In genomic region chr1:80202118-80202517, GRCh38 we compare ENCODE assay signal across 24 cellular contexts.
DNase-seq lines count a peak whose midpoint lies in the region; ATAC-seq and TF ChIP-seq lines count a peak whose summit lies in the region.
"Had no signal": no experiment of that assay in that cellular context is flagged by ENCODE, and none has a peak within 500 bp of the region (broad histone marks: within the 10 kb centered on the region; RNA-seq: fewer than 3 reads in every experiment).

No MANE protein-coding gene starts in this region.

- no peak overlapping the region for H3K9ac ChIP-seq in SK-N-SH
- H3K9ac ChIP-seq: BLaER1 treated with 17β-estradiol and CSF1 and Interleukin-3, amounts not matched to agents 10 nM and 100 nM had no signal

- POLR2A ChIA-PET in SK-N-SH (lab: Yijun Ruan, JAX): no interaction called here

- intact Hi-C loops in stomach (cut with DNase I; ENCODE audit: low total_unique reads): no loop called here

- WGBS in SK-N-SH (ENCODE audit: low lambda C conversion rate): 48% methylated on average over 4 of the region's 4 CpGs
- WGBS in hepatocyte (ENCODE audit: low lambda C conversion rate, missing lambda C conversion rate): 70% methylated on average over 4 of the region's 4 CpGs
- WGBS in stomach, 5 donors: 74 to 86% (median 81%) methylated on average over 4 of the region's 4 CpGs

- H3K27me3 ChIP-seq in SK-N-SH (ENCODE audit: insufficient read depth): no peaks in the 10 kb centered on the region
- no peaks in the 10 kb centered on the region for H3K27me3 ChIP-seq in hepatocyte
- H3K27me3 ChIP-seq in stomach: no peaks in the 10 kb centered on the region
- H3K27me3 ChIP-seq: BE2C; BLaER1 treated with 17β-estradiol and CSF1 and Interleukin-3, amounts not matched to agents 10 nM and 100 nM had no signal

- H4K20me1 ChIP-seq in SK-N-SH (ENCODE audit: insufficient read depth): no peaks in the 10 kb centered on the region
- no peaks in the 10 kb centered on the region for H4K20me1 ChIP-seq in hepatocyte (ENCODE audit: insufficient read depth, poor library complexity, severe bottlenecking)
- H4K20me1 ChIP-seq: BLaER1 treated with 17β-estradiol and CSF1 and Interleukin-3, amounts not matched to agents 10 nM and 100 nM had no signal

- no peaks in the 10 kb centered on the region for H3K79me2 ChIP-seq in SK-N-SH (ENCODE audit: insufficient read depth)
- H3K79me2 ChIP-seq in hepatocyte: no peaks in the 10 kb centered on the region

- no peak overlapping the region for H3K4me3 ChIP-seq in SK-N-SH (ENCODE audit: low read depth in 2 of 2, low read length in 1 of 2)
- H3K4me3 ChIP-seq in hepatocyte: no peak overlapping the region
- H3K4me3 ChIP-seq in stomach: no peak overlapping the region
- H3K4me3 ChIP-seq: BLaER1 treated with 17β-estradiol and CSF1 and Interleukin-3, amounts not matched to agents 10 nM and 100 nM; GM12878; GM23338 had no signal

- DNase-seq in SK-N-SH: no peak
- peak; percentile 5 for DNase-seq in amniotic epithelial cell (ENCODE audit: low read depth)
- no peak for DNase-seq in hepatocyte (ENCODE audit: low spot score)
- no peak for DNase-seq in stomach
- DNase-seq in activated CD8-positive, alpha-beta memory T cell treated with anti-CD3 and anti-CD28 coated beads for 24 hours: no peak
- DNase-seq: ACHN; AML-193; BE2C; Calu3; CD4-positive, alpha-beta T cell; CD8-positive, alpha-beta memory T cell; COR-L47; DMS53; DMS79 treated with DMSO at 0.1 percent for 48 hours; GDM1; H9 had no signal

- TF ChIP-seq EP300 in SK-N-SH (IDR thresholded peaks at IDR 0.05; ENCODE audit: borderline replicate concordance in 1 of 2, low read depth in 1 of 2, low read length in 1 of 2): no peak
- no peak for TF ChIP-seq EP300 in stomach (IDR thresholded peaks at IDR 0.05)

- H3K4me1 ChIP-seq in SK-N-SH (ENCODE audit: control insufficient read depth in 1 of 2, insufficient read depth in 2 of 2, low read depth in 1 of 2, low read length in 1 of 2): no peaks in the 10 kb centered on the region
- peaks cover 10% of the 10 kb centered on the region for H3K4me1 ChIP-seq in hepatocyte (ENCODE audit: insufficient read depth)
- H3K4me1 ChIP-seq in stomach: no peaks in the 10 kb centered on the region
- H3K4me1 ChIP-seq: BE2C; BLaER1 treated with 17β-estradiol and CSF1 and Interleukin-3, amounts not matched to agents 10 nM and 100 nM had no signal

- TF ChIP-seq RAD21 in SK-N-SH (IDR thresholded peaks at IDR 0.05; ENCODE audit: low read length): no peak

- no peaks in the 10 kb centered on the region for H3F3A ChIP-seq in SK-N-SH (replicated peaks; ENCODE audit: insufficient read depth)

- H3K9me2 ChIP-seq in SK-N-SH: no peaks in the 10 kb centered on the region
- no peaks in the 10 kb centered on the region for H3K9me2 ChIP-seq in hepatocyte (replicated peaks; ENCODE audit: insufficient read depth)

- H3K4me2 ChIP-seq in SK-N-SH (no peak overlapping the region), hepatocyte (peak overlapping the region; percentile 6)
- H3K4me2 ChIP-seq: BLaER1 treated with 17β-estradiol and CSF1 and Interleukin-3, amounts not matched to agents 10 nM and 100 nM; GM23338 had no signal

- no peaks in the 10 kb centered on the region for H3K9me3 ChIP-seq in SK-N-SH
- no peaks in the 10 kb centered on the region for H3K9me3 ChIP-seq in hepatocyte (ENCODE audit: low read depth)
- H3K9me3 ChIP-seq in stomach: peaks cover 0 to 4% (median 0%) of the 10 kb centered on the region in 4 donors
- H3K9me3 ChIP-seq: BE2C; BLaER1 treated with 17β-estradiol and CSF1 and Interleukin-3, amounts not matched to agents 10 nM and 100 nM had no signal

- H2AFZ ChIP-seq in SK-N-SH (ENCODE audit: low read depth) (no peak overlapping the region), hepatocyte (no peak overlapping the region)
- H2AFZ ChIP-seq: GM23338 had no signal

- H3K27ac ChIP-seq in SK-N-SH (ENCODE audit: low read depth in 2 of 2, low read length in 1 of 2): no peak overlapping the region
- no peak overlapping the region for H3K27ac ChIP-seq in hepatocyte
- no peak overlapping the region for H3K27ac ChIP-seq in stomach
- H3K27ac ChIP-seq: 22Rv1; BLaER1 treated with 17β-estradiol and CSF1 and Interleukin-3, amounts not matched to agents 10 nM and 100 nM had no signal

- TF ChIP-seq POLR2A in stomach (IDR thresholded peaks at IDR 0.05): no peak

- ATAC-seq in SK-N-SH treated with all-trans-retinoic acid at 6 μM for 48 hours: peak; percentile 47
- no peak for ATAC-seq in HG03439 (IDR thresholded peaks at IDR 0.05; ENCODE audit: unreplicated experiment)
- no peak for ATAC-seq in GM21529 (IDR thresholded peaks at IDR 0.05; ENCODE audit: unreplicated experiment)
- ATAC-seq: GM12878, GM23338, HCT116 had no signal

- TF ChIP-seq CTCF in SK-N-SH (IDR thresholded peaks at IDR 0.05) (no peak), hepatocyte (IDR thresholded peaks at IDR 0.05; ENCODE audit: poor library complexity) (no peak), stomach (IDR thresholded peaks at IDR 0.05) (no peak)

- no peaks in the 10 kb centered on the region for H3K36me3 ChIP-seq in SK-N-SH (replicated peaks in 1 of 2; ENCODE audit: control insufficient read depth in 1 of 2, insufficient read depth in 2 of 2, low read length in 1 of 2)
- H3K36me3 ChIP-seq in hepatocyte (replicated peaks; ENCODE audit: insufficient read depth, low read depth): no peaks in the 10 kb centered on the region
- no peaks in the 10 kb centered on the region for H3K36me3 ChIP-seq in stomach
- H3K36me3 ChIP-seq: BE2C; BLaER1 treated with 17β-estradiol and CSF1 and Interleukin-3, amounts not matched to agents 10 nM and 100 nM had no signal

- CTCF ChIA-PET in SK-N-SH (lab: Yijun Ruan, JAX): interaction anchor here (1.9 kb wide), 1 partner anchor 15 kb away, joined by 7 read pairs; no protein-coding TSS in a partner anchor

TF ChIP-seq in SK-N-SH treated with all-trans-retinoic acid at 6 μM for 48 hours, 23 proteins besides CTCF, POLR2A, EP300 and RAD21 (continues in another document):
- no peak for TF ChIP-seq ZC3H10 (CRISPR knock-in tag; IDR thresholded peaks at IDR 0.05)
- no peak for TF ChIP-seq POU6F1 (CRISPR knock-in tag; IDR thresholded peaks at IDR 0.05; ENCODE audit: borderline replicate concordance, low read depth)
- TF ChIP-seq ZNF565 (CRISPR knock-in tag; conservative IDR thresholded peaks at IDR 0.05; ENCODE audit: low read depth): no peak
- TF ChIP-seq ESRRG (CRISPR knock-in tag; IDR thresholded peaks at IDR 0.05): no peak
- TF ChIP-seq GLIS3 (CRISPR knock-in tag; IDR thresholded peaks at IDR 0.05): no peak
- TF ChIP-seq TOX (CRISPR knock-in tag; IDR thresholded peaks at IDR 0.05; ENCODE audit: borderline replicate concordance): no peak

TF ChIP-seq in SK-N-SH, 30 proteins besides CTCF, POLR2A, EP300 and RAD21 (continues in another document):
- no peak for TF ChIP-seq FOSL2 (IDR thresholded peaks at IDR 0.05; ENCODE audit: borderline replicate concordance, low read depth)
- no peak for TF ChIP-seq NRF1 (IDR thresholded peaks at IDR 0.05; ENCODE audit: low read depth, low read length)
- no peak for TF ChIP-seq IRF3 (IDR thresholded peaks at IDR 0.05; ENCODE audit: low read depth, low read length)
- TF ChIP-seq MEF2A (IDR thresholded peaks at IDR 0.05; ENCODE audit: borderline replicate concordance, low read depth): no peak
- TF ChIP-seq MAX (IDR thresholded peaks at IDR 0.05; ENCODE audit: low read depth): no peak
- TF ChIP-seq NFIC (IDR thresholded peaks at IDR 0.05; ENCODE audit: borderline replicate concordance): no peak
- TF ChIP-seq MXI1 (IDR thresholded peaks at IDR 0.05; ENCODE audit: low read depth, low read length): no peak
- no peak for TF ChIP-seq PBX3 (IDR thresholded peaks at IDR 0.05)
- TF ChIP-seq RXRA (IDR thresholded peaks at IDR 0.05; ENCODE audit: borderline replicate concordance, low read depth): no peak
- TF ChIP-seq RCOR1 (IDR thresholded peaks at IDR 0.05; ENCODE audit: low read length): no peak
